Comparison of ENCODE assay signal across 12 cellular contexts in genomic region chr2:128319773-128320608, GRCh38. TPM values are rescaled to one million over a fixed set of nuclear protein-coding genes. Genes with fewer than 3 reads are reported as not detected.
DNase-seq lines count a peak whose midpoint lies in the region; ATAC-seq, FAIRE-seq and TF ChIP-seq lines count a peak whose summit lies in the region.
"Had no signal": no experiment of that assay in that cellular context is flagged by ENCODE, and none has a peak within 500 bp of the region (broad histone marks: within the 10 kb centered on the region; RNA-seq: fewer than 3 reads in every experiment).

No MANE protein-coding gene starts in this region.

- POLR2A ChIA-PET in K562 (lab: Yijun Ruan, JAX), result interaction anchor here (0.5 to 1.8 kb wide), 3 partner anchors 11 to 83 kb away, joined by 3 to 7 read pairs (median 5); no protein-coding TSS in a partner anchor
- POLR2A ChIA-PET in activated CD8-positive, alpha-beta T cell treated with anti-CD3 and anti-CD28 coated beads for 36 hours (lab: Charles Lee), result interaction anchor here (1.0 to 1.2 kb wide), 2 partner anchors 10 to 229 kb away, joined by 3 to 5 read pairs; partner anchors contain the start of gene UGGT1

- no peaks in the 10 kb centered on the region for H3K36me3 ChIP-seq in CD4-positive, CD25-positive, alpha-beta regulatory T cell (ENCODE audit: control insufficient read depth, insufficient read depth, low read length)
- H3K36me3 ChIP-seq in K562 (ENCODE audit: control insufficient read depth, insufficient read depth, low read length), result no peaks in the 10 kb centered on the region

- H3K9me3 ChIP-seq in CD4-positive, CD25-positive, alpha-beta regulatory T cell (ENCODE audit: control insufficient read depth in 2 of 2, low read length in 2 of 2), result no peaks in the 10 kb centered on the region
- no peaks in the 10 kb centered on the region for H3K9me3 ChIP-seq in K562 (replicated peaks; ENCODE audit: control insufficient read depth, insufficient read depth, low read depth, low read length)

- H2AFZ ChIP-seq in K562 (ENCODE audit: low read depth, low read length), result no peak overlapping the region

- peaks cover 41% of the 10 kb centered on the region for H3K4me1 ChIP-seq in CD4-positive, CD25-positive, alpha-beta regulatory T cell (ENCODE audit: control insufficient read depth, insufficient read depth, low read length, poor library complexity, severe bottlenecking)
- peaks cover 2 to 72% of the 10 kb centered on the region in 2 experiments; a peak in 3 of 5 replicates for H3K4me1 ChIP-seq in K562 (replicated peaks in 1 of 2; ENCODE audit: control insufficient read depth in 2 of 2, insufficient read depth in 2 of 2, low read length in 2 of 2)

- no peaks in the 10 kb centered on the region for H3K27me3 ChIP-seq in CD4-positive, CD25-positive, alpha-beta regulatory T cell (ENCODE audit: control insufficient read depth, insufficient read depth, low read length)
- peaks cover 0 to 17% of the 10 kb centered on the region in 2 experiments; a peak in 2 of 5 replicates for H3K27me3 ChIP-seq in K562 (ENCODE audit: control insufficient read depth in 2 of 2, insufficient read depth in 2 of 2, low read length in 2 of 2)

- intact Hi-C loops in K562 (cut with micrococcal nuclease), result loop anchor here (10.0 kb wide), 1 partner anchor 165 kb away; no protein-coding TSS in a partner anchor
- intact Hi-C loops in activated CD8-positive, alpha-beta T cell treated with anti-CD3 and anti-CD28 coated beads for 36 hours (cut with micrococcal nuclease), result no loop called here

- no peak for DNase-seq in CD4-positive, CD25-positive, alpha-beta regulatory T cell
- DNase-seq in GM13976 (ENCODE audit: low spot score) (peak; percentile 36), K562 (ENCODE audit: extremely low read depth in 1 of 4, low spot score in 3 of 4) (peak in 2 of 4 experiments; percentile 19 to 28), SHP77 treated with DMSO at 0.1 percent for 48 hours (lab: John Stamatoyannopoulos, UW) (no peak), HK-2 (ENCODE audit: unreplicated experiment) (no peak)
- DNase-seq in activated CD8-positive, alpha-beta T cell treated with anti-CD3 and anti-CD28 coated beads for 36 hours, result no peak
- DNase-seq: activated CD4-positive, alpha-beta T cell treated with anti-CD3 and anti-CD28 coated beads, Interleukin-2, amount 50 U/mL, for 4 hours; NCI-H1930 had no signal

- no peak overlapping the region for H3K9ac ChIP-seq in K562 (ENCODE audit: insufficient read depth in 1 of 2, low read depth in 2 of 2, low read length in 2 of 2)

- no peak for FAIRE-seq in K562 (lab: Jason Lieb, UNC)

- TF ChIP-seq RAD21 in K562 (CRISPR knock-in tag; conservative IDR thresholded peaks at IDR 0.05 in 1 of 2, IDR thresholded peaks at IDR 0.05 in 1 of 2), result no peak

- no peak overlapping the region for H3K4me2 ChIP-seq in K562 (ENCODE audit: insufficient read depth, low read length)

- no TSS peak for BruUV-seq in K562 (replicated peaks; lab: Mats Ljungman, UMichigan)

- no peak for TF ChIP-seq POLR2A in K562 (conservative IDR thresholded peaks at IDR 0.05)

- H3K4me1 Mint-ChIP-seq in CD4-positive, CD25-positive, alpha-beta regulatory T cell, result peaks cover 0 to 41% (median 22%) of the 10 kb centered on the region in 4 donors
- peaks cover 28% of the 10 kb centered on the region for H3K4me1 Mint-ChIP-seq in nephron
- H3K4me1 Mint-ChIP-seq in activated CD8-positive, alpha-beta T cell treated with anti-CD3 and anti-CD28 coated beads for 36 hours (ENCODE audit: low read depth), result peaks cover 22% of the 10 kb centered on the region

- H3K27ac ChIP-seq in CD4-positive, CD25-positive, alpha-beta regulatory T cell (ENCODE audit: insufficient read depth, low read length, poor library complexity, severe bottlenecking), result no peak overlapping the region
- H3K27ac ChIP-seq in K562 (ENCODE audit: extremely low read depth, low read depth, low read length), result no peak overlapping the region

- no peaks in the 10 kb centered on the region for H3K79me2 ChIP-seq in K562 (ENCODE audit: control insufficient read depth, insufficient read depth, low read length)

- peak overlapping the region; percentile 61 to 92 (median 85) for H3K4me3 Mint-ChIP-seq in CD4-positive, CD25-positive, alpha-beta regulatory T cell
- H3K4me3 Mint-ChIP-seq in nephron, result peak overlapping the region; percentile 75 to 88 (median 83)
- H3K4me3 Mint-ChIP-seq in activated CD8-positive, alpha-beta T cell treated with anti-CD3 and anti-CD28 coated beads for 36 hours, result no peak overlapping the region

- TF ChIP-seq CTCF in GM13976 (IDR thresholded peaks at IDR 0.05; ENCODE audit: borderline replicate concordance, control extremely low read depth, extremely low read depth, insufficient read depth, missing control alignments) (no peak), K562 (IDR thresholded peaks at IDR 0.05 in 2 of 3, conservative IDR thresholded peaks at IDR 0.05 in 1 of 3; ENCODE audit: insufficient read depth in 2 of 3, low read depth in 1 of 3, low read length in 3 of 3) (no peak), nephron (IDR thresholded peaks at IDR 0.05; ENCODE audit: unreplicated experiment in 3 of 3) (no peak)
- TF ChIP-seq CTCF in activated CD8-positive, alpha-beta T cell treated with anti-CD3 and anti-CD28 coated beads for 36 hours (IDR thresholded peaks at IDR 0.05), result no peak

- peaks cover 28% of the 10 kb centered on the region for H4K20me1 ChIP-seq in K562 (replicated peaks; ENCODE audit: control insufficient read depth, insufficient read depth, low read length)

- in situ Hi-C loops in GM13976 (cut with MboI; ENCODE audit: low sequenced_read_pairs, unreplicated experiment) (no loop called here), K562 (cut with MboI) (no loop called here)

- no peak overlapping the region for H3K27ac Mint-ChIP-seq in CD4-positive, CD25-positive, alpha-beta regulatory T cell
- H3K27ac Mint-ChIP-seq in nephron, result peak overlapping the region in 1 of 3 experiments; percentile 63
- H3K27ac Mint-ChIP-seq in activated CD8-positive, alpha-beta T cell treated with anti-CD3 and anti-CD28 coated beads for 36 hours, result no peak overlapping the region
- H3K27ac Mint-ChIP-seq: stimulated activated naive CD8-positive, alpha-beta T cell treated with anti-CD3 and anti-CD28 coated beads, Interleukin-15, Interleukin-2, amounts not matched to agents 100 ng/mL and 50 ng/mL, for 24 hours had no signal

- WGBS in K562 (ENCODE audit: insufficient coverage, low coverage, missing lambda C conversion rate), result 68% methylated on average over 14 of the region's 31 CpGs

- H3K27me3 Mint-ChIP-seq in CD4-positive, CD25-positive, alpha-beta regulatory T cell, result peaks cover 18% of the 10 kb centered on the region
- no peaks in the 10 kb centered on the region for H3K27me3 Mint-ChIP-seq in nephron (ENCODE audit: low read depth)
- peaks cover 4% of the 10 kb centered on the region for H3K27me3 Mint-ChIP-seq in activated CD8-positive, alpha-beta T cell treated with anti-CD3 and anti-CD28 coated beads for 36 hours

- no peak overlapping the region for H3K4me3 ChIP-seq in CD4-positive, CD25-positive, alpha-beta regulatory T cell (ENCODE audit: low read depth, low read length)
- H3K4me3 ChIP-seq in K562, result no peak overlapping the region

- TF ChIP-seq EP300 in K562 (IDR thresholded peaks at IDR 0.05; ENCODE audit: low read length), result no peak

- H3K36me3 Mint-ChIP-seq in CD4-positive, CD25-positive, alpha-beta regulatory T cell, result no peaks in the 10 kb centered on the region
- peaks cover 3% of the 10 kb centered on the region for H3K36me3 Mint-ChIP-seq in nephron (ENCODE audit: low read depth)
- H3K36me3 Mint-ChIP-seq in activated CD8-positive, alpha-beta T cell treated with anti-CD3 and anti-CD28 coated beads for 36 hours (ENCODE audit: low read depth), result peaks cover 2% of the 10 kb centered on the region

- CTCF ChIA-PET in K562 (lab: Yijun Ruan, JAX; ENCODE audit: low intra/inter-chr PET ratio), result no interaction called here
- CTCF ChIA-PET in activated CD8-positive, alpha-beta T cell treated with anti-CD3 and anti-CD28 coated beads for 36 hours (lab: Charles Lee), result no interaction called here

- no peaks in the 10 kb centered on the region for H3K9me1 ChIP-seq in K562 (ENCODE audit: control insufficient read depth, insufficient read depth, low read length)

- ATAC-seq in CD4-positive, CD25-positive, alpha-beta regulatory T cell (ENCODE audit: low read depth in 2 of 2), result no peak
- ATAC-seq in K562 (no peak), HG02763 (IDR thresholded peaks at IDR 0.05; ENCODE audit: unreplicated experiment) (no peak)
- no peak for ATAC-seq in activated CD8-positive, alpha-beta T cell treated with anti-CD3 and anti-CD28 coated beads for 36 hours
- ATAC-seq: left lobe of liver had no signal

- no peaks in the 10 kb centered on the region for H3K9me3 Mint-ChIP-seq in CD4-positive, CD25-positive, alpha-beta regulatory T cell
- no peaks in the 10 kb centered on the region for H3K9me3 Mint-ChIP-seq in nephron
- H3K9me3 Mint-ChIP-seq in activated CD8-positive, alpha-beta T cell treated with anti-CD3 and anti-CD28 coated beads for 36 hours, result no peaks in the 10 kb centered on the region
- H3K9me3 Mint-ChIP-seq: stimulated activated naive CD8-positive, alpha-beta T cell treated with anti-CD3 and anti-CD28 coated beads, Interleukin-15, Interleukin-2, amounts not matched to agents 100 ng/mL and 50 ng/mL, for 24 hours had no signal

TF ChIP-seq in K562, 482 proteins besides CTCF, POLR2A, EP300 and RAD21 (continues in another document):
- TF ChIP-seq NELFE (IDR thresholded peaks at IDR 0.05; ENCODE audit: insufficient read depth, insufficient read length), result no peak

RNA-seq across cellular contexts. Expression of gene HS6ST1, which starts 1.3 kb away (rescaled TPM):
- 7.6 TPM for total RNA-seq in CD4-positive, CD25-positive, alpha-beta regulatory T cell
- polyA plus RNA-seq in CD4-positive, CD25-positive, alpha-beta regulatory T cell, result 1 to 10 TPM; 1.1 to 1.8 (median 1.3) TPM
- 7.0 and 16.3 TPM in 2 replicates for total RNA-seq in K562 (2011; cell fraction: chromatin; rRNA removed; ENCODE audit: low replicate concordance)
- 9.8 and 10.7 TPM in 2 replicates for total RNA-seq in K562 (2011; cell fraction: nucleolus; rRNA removed)
- total RNA-seq in K562 (2011; cell fraction: nucleoplasm; rRNA removed), result 6.6 and 7.6 TPM in 2 replicates
- total RNA-seq in K562 (2014; rRNA removed) (5.9 and 12.1 TPM in 2 replicates), K562 (2014; rRNA removed; fragmentation: Illumina TruSeq; extraction: Trizol) (1.6 and 2.0 TPM in 2 replicates), K562 (2015; rRNA removed; fragmentation: Illumina TruSeq; extraction: Trizol) (6.7 and 7.1 TPM in 2 replicates), K562 (2021) (7.3 and 7.4 TPM in 2 replicates)
- polyA plus RNA-seq in K562 (2011; rRNA removed) (1.6 and 1.8 TPM in 2 replicates), K562 (2014; fragmentation: Illumina TruSeq; extraction: Trizol) (3.8 and 4.2 TPM in 2 replicates), K562 (2014; fragmentation: Nextera tagmentation; extraction: Ambion mirVana) (under 1 TPM; 0.06 to 0.08 TPM), K562 (2014; rRNA removed) (4.0 and 4.5 TPM in 2 replicates)
- polyA plus RNA-seq in K562 (2011; cell fraction: cytosol; rRNA removed), result 2.4 and 6.4 TPM in 2 replicates
- polyA plus RNA-seq in K562 (2011; cell fraction: nucleus; rRNA removed), result 1.7 and 4.2 TPM in 2 replicates
- 7.4 and 9.3 TPM in 2 replicates for polyA plus RNA-seq in K562 (2012)
- polyA minus RNA-seq in K562 (2011; rRNA and poly(A)+ RNA removed), result 1.8 and 3.2 TPM in 2 replicates
- polyA minus RNA-seq in K562 (2011; cell fraction: cytosol; rRNA and poly(A)+ RNA removed), result 4.0 and 4.2 TPM in 2 replicates
- 7.3 and 11.7 TPM in 2 replicates for polyA minus RNA-seq in K562 (2011; cell fraction: nucleus; rRNA and poly(A)+ RNA removed)
- 10 to 100 TPM; 12.5 to 13.0 TPM for total RNA-seq in activated CD8-positive, alpha-beta T cell treated with anti-CD3 and anti-CD28 coated beads for 36 hours
